Comparison of ENCODE assay signal across 8 cellular contexts in the genomic region with DNA sequence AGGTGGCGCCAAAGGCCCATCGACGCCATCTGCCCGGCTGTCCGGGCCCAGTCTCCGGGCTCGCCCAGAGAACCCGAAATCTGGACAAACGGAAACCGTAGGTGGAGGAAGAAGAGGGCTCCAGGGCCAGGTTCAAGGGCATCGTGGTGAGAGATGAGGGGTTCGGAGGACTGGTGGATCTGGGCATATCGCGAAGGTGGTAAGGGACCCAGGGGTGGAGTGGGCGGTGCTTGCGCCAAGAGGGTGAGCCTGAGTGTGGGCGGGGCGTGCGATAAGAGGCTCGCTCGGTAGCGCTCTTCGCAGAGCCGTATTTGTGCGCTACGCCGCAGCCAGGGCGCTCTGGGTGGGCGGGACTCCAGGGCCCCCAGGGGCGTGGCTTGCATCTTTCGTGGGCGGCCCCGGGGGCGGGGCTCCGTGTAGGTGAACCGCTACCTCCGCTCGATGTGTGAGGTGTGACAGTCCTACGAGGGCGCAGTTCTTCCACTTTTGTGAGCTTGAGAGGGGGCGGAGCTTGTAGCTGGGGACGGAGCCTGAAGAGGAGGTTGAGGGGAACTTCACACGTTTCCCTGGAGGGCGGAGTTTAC. TPM values are rescaled to one million over a fixed set of nuclear protein-coding genes. Genes with fewer than 3 reads are reported as not detected.
DNase-seq lines count a peak whose midpoint lies in the region; ATAC-seq, FAIRE-seq and TF ChIP-seq lines count a peak whose summit lies in the region.

No MANE protein-coding gene starts in this region.

- H2AFZ ChIP-seq in HCT116 (ENCODE audit: low read depth, low read length, poor library complexity, severe bottlenecking) = peak overlapping the region; percentile 74
- peak overlapping the region; percentile 43 for H2AFZ ChIP-seq in MM.1S (ENCODE audit: low read length)

- CTCF ChIA-PET in HCT116 (lab: Charles Lee) = interaction anchor here (0.7 to 3.4 kb wide), 25 partner anchors 10 to 742 kb away, joined by 3 to 121 read pairs (median 9); partner anchors contain the start of genes BRMS1, RAB1B, RBM4B and RIN1

- peak; percentile 100 for TF ChIP-seq RAD21 in HCT116 (IDR thresholded peaks at IDR 0.05; ENCODE audit: low read depth)

- TF ChIP-seq CTCF in HCT116 (IDR thresholded peaks at IDR 0.05 in 2 of 3, conservative IDR thresholded peaks at IDR 0.05 in 1 of 3; ENCODE audit: borderline replicate concordance in 1 of 3, insufficient read depth in 1 of 3, low read depth in 2 of 3, low read length in 2 of 3) = peak; percentile 77 to 97 (median 94); a peak in 5 of 6 replicates
- TF ChIP-seq CTCF in MM.1S (IDR thresholded peaks at IDR 0.05; ENCODE audit: low read length) = peak; percentile 69
- peak; percentile 67 for TF ChIP-seq CTCF in neutrophil (IDR thresholded peaks at IDR 0.05)

- H3K9me2 ChIP-seq in HCT116 (ENCODE audit: insufficient read depth) (no peaks in the 10 kb centered on the region), MM.1S (replicated peaks; ENCODE audit: insufficient read depth, low read length) (no peaks in the 10 kb centered on the region)

- BruUV-seq in HCT116 (replicated peaks; lab: Mats Ljungman, UMichigan) = no TSS peak

- intact Hi-C loops in HCT116 (cut with micrococcal nuclease) = loop anchor here (1.0 to 5.0 kb wide), 6 partner anchors 16 to 118 kb away; partner anchors contain the start of genes RIN1, SLC29A2 and YIF1A

- H3K4me1 ChIP-seq in HCT116 (ENCODE audit: control insufficient read depth in 1 of 2, insufficient read depth in 2 of 2, low read length in 2 of 2) = peaks cover 16 to 37% of the 10 kb centered on the region in 2 experiments
- H3K4me1 ChIP-seq in MM.1S (ENCODE audit: low read length) = no peaks in the 10 kb centered on the region
- H3K4me1 ChIP-seq in neutrophil (ENCODE audit: control insufficient read depth in 1 of 2, insufficient read depth in 1 of 2, low read depth in 1 of 2, low read length in 1 of 2) = peaks cover 16 to 22% of the 10 kb centered on the region in 2 experiments
- peaks cover 3 to 51% (median 47%) of the 10 kb centered on the region in 5 donors for H3K4me1 ChIP-seq in subcutaneous abdominal adipose tissue (ENCODE audit: control insufficient read depth in 5 of 5, insufficient read depth in 5 of 5, low read length in 5 of 5)

- peak overlapping the region; percentile 41 to 57 for H3K4me3 ChIP-seq in HCT116 (replicated peaks in 1 of 2; ENCODE audit: low read depth in 1 of 2, low read length in 2 of 2)
- H3K4me3 ChIP-seq in MM.1S (ENCODE audit: low read length) = peak overlapping the region; percentile 54
- peak overlapping the region; percentile 76 to 83 for H3K4me3 ChIP-seq in neutrophil (ENCODE audit: low read depth in 1 of 2, low read length in 1 of 2)
- H3K4me3 ChIP-seq in subcutaneous abdominal adipose tissue (ENCODE audit: low read depth in 1 of 5, low read length in 5 of 5) = peak overlapping the region; percentile 72 to 86 (median 75)

- H3K27ac ChIP-seq in HCT116 (ENCODE audit: low read depth, low read length) = peak overlapping the region; percentile 72
- H3K27ac ChIP-seq in MM.1S (ENCODE audit: low read length) = peak overlapping the region; percentile 25; the same call in 1 of the 2 replicates
- peak overlapping the region; percentile 74 for H3K27ac ChIP-seq in neutrophil
- peak overlapping the region; percentile 72 for H3K27ac ChIP-seq in subcutaneous abdominal adipose tissue (ENCODE audit: low read depth, low read length)

- RAD21 ChIA-PET in HCT116 (lab: Charles Lee; ENCODE audit: low non-redundant PET in 1 of 2, low total read pairs in 2 of 2, uncharacterized antibody in 2 of 2, unreplicated experiment in 2 of 2) = interaction anchor here (0.8 to 2.9 kb wide), 7 partner anchors 15 to 154 kb away, joined by 3 to 17 read pairs (median 6); partner anchors contain the start of genes RIN1 (in 2 of the 2) and PELI3 (in 1 of the 2)

- H3K79me2 ChIP-seq in HCT116 (ENCODE audit: insufficient read depth, low read length) (no peaks in the 10 kb centered on the region), MM.1S (ENCODE audit: low read length) (no peaks in the 10 kb centered on the region)

- peak; percentile 84 for ATAC-seq in HCT116

- H3K9ac ChIP-seq in HCT116 (ENCODE audit: low read length) (peak overlapping the region; percentile 71), MM.1S (ENCODE audit: low read length) (no peak overlapping the region; the same call in 1 of the 2 replicates), subcutaneous abdominal adipose tissue (ENCODE audit: low read length in 5 of 5) (peak overlapping the region in 4 of 5 donors; percentile 58 to 79 (median 62))

- POLR2A ChIA-PET in HCT116 (lab: Charles Lee) = interaction anchor here (0.6 to 3.0 kb wide), 18 partner anchors 10 to 366 kb away, joined by 3 to 18 read pairs (median 4); partner anchors contain the start of genes BRMS1, MRPL11, RBM4 and RBM4B

- no peaks in the 10 kb centered on the region for H3K9me3 ChIP-seq in HCT116 (ENCODE audit: control insufficient read depth in 1 of 2, insufficient read depth in 1 of 2, low read depth in 1 of 2, low read length in 2 of 2)
- H3K9me3 ChIP-seq in MM.1S (replicated peaks; ENCODE audit: insufficient read depth, low read length) = no peaks in the 10 kb centered on the region
- H3K9me3 ChIP-seq in neutrophil = no peaks in the 10 kb centered on the region
- H3K9me3 ChIP-seq in subcutaneous abdominal adipose tissue (ENCODE audit: control insufficient read depth in 5 of 5, low read length in 5 of 5) = no peaks in the 10 kb centered on the region

- H4K20me1 ChIP-seq in HCT116 (ENCODE audit: insufficient read depth) (no peaks in the 10 kb centered on the region), MM.1S (ENCODE audit: insufficient read depth, low read length) (no peaks in the 10 kb centered on the region)

- H3K36me3 ChIP-seq in HCT116 (ENCODE audit: control insufficient read depth in 1 of 2, insufficient read depth in 2 of 2, low read length in 2 of 2) (no peaks in the 10 kb centered on the region), MM.1S (replicated peaks; ENCODE audit: insufficient read depth, low read length) (no peaks in the 10 kb centered on the region), neutrophil (no peaks in the 10 kb centered on the region), subcutaneous abdominal adipose tissue (ENCODE audit: control insufficient read depth in 5 of 5, insufficient read depth in 5 of 5, low read length in 5 of 5) (no peaks in the 10 kb centered on the region)

- peak; percentile 96 for FAIRE-seq in G401.6 (lab: Jason Lieb, UNC)
- no peak for FAIRE-seq in frontal cortex (lab: Jason Lieb, UNC)

- peak overlapping the region; percentile 99 for H3K4me2 ChIP-seq in HCT116 (ENCODE audit: low read length)
- peak overlapping the region; percentile 61 for H3K4me2 ChIP-seq in MM.1S (ENCODE audit: low read depth, low read length)

- TF ChIP-seq POLR2A in HCT116 (IDR thresholded peaks at IDR 0.05; ENCODE audit: borderline replicate concordance, extremely low read depth, insufficient read depth, insufficient read length) = peak; percentile 32

- DNase-seq in HCT116 (ENCODE audit: low read depth, low spot score) (peak; percentile 95), MM.1S (peak; percentile 73), SIG-M5 (lab: John Stamatoyannopoulos, UW) (peak; percentile 61), frontal cortex (ENCODE audit: low spot score in 2 of 2) (peak; percentile 79 to 81)
- DNase-seq in activated gamma-delta T cell treated with anti-CD3 and anti-CD28 coated beads, Interleukin-2, amount 50 U/mL, for 16 hours (ENCODE audit: low read depth) = peak; percentile 96

- H3F3A ChIP-seq in MM.1S (ENCODE audit: insufficient read depth, low read length) = no peaks in the 10 kb centered on the region

- H3K27me3 ChIP-seq in HCT116 (ENCODE audit: insufficient read depth, low read length) (no peaks in the 10 kb centered on the region), MM.1S (replicated peaks; ENCODE audit: insufficient read depth, low read length) (peaks cover 73% of the 10 kb centered on the region), neutrophil (peaks cover 82% of the 10 kb centered on the region), subcutaneous abdominal adipose tissue (ENCODE audit: control insufficient read depth in 5 of 5, insufficient read depth in 4 of 5, low read length in 5 of 5) (no peaks in the 10 kb centered on the region)

TF ChIP-seq in HCT116, 20 proteins besides CTCF, POLR2A, EP300 and RAD21:
- TF ChIP-seq ELF1 (IDR thresholded peaks at IDR 0.05; ENCODE audit: borderline replicate concordance, low read depth) (no peak), FOSL1 (IDR thresholded peaks at IDR 0.05; ENCODE audit: low read depth) (no peak), EGR1 (IDR thresholded peaks at IDR 0.05; ENCODE audit: low read depth) (peak; percentile 90), CBX3 (IDR thresholded peaks at IDR 0.05; ENCODE audit: low read depth) (no peak), POLR2AphosphoS5 (IDR thresholded peaks at IDR 0.05; ENCODE audit: low read depth, low read length) (peak; percentile 48; the same call in 1 of the 2 replicates), ZNF274 (IDR thresholded peaks at IDR 0.05; ENCODE audit: low read depth, low read length) (no peak), ZFX (IDR thresholded peaks at IDR 0.05) (peak; percentile 57; the same call in 1 of the 2 replicates)

RNA-seq across cellular contexts. Expression of gene CD248, which starts 4.8 kb away (rescaled TPM):
- total RNA-seq in HCT116 (2021; ENCODE audit: unreplicated experiment) (0.32 TPM), frontal cortex (1.2 TPM)
- polyA plus RNA-seq in HCT116 (2012) = not detected in 2 replicates

RNA-seq across cellular contexts. Expression of gene TMEM151A, which starts 20.4 kb away (rescaled TPM):
- total RNA-seq in HCT116 (2021; ENCODE audit: unreplicated experiment) (5.9 TPM), frontal cortex (9.0 TPM)
- polyA plus RNA-seq in HCT116 (2012) = 5.0 and 5.4 TPM in 2 replicates

RNA-seq across cellular contexts. Expression of gene YIF1A, which starts 23.1 kb away (rescaled TPM):
- total RNA-seq in HCT116 (2021; ENCODE audit: unreplicated experiment) (54.7 TPM), frontal cortex (28.9 TPM)
- 82.8 and 97.7 TPM in 2 replicates for polyA plus RNA-seq in HCT116 (2012)

RNA-seq across cellular contexts. Expression of gene RIN1, which starts 24.2 kb away (rescaled TPM):
- total RNA-seq in HCT116 (2021; ENCODE audit: unreplicated experiment) (38.7 TPM), frontal cortex (0.82 TPM)
- 39.8 and 41.0 TPM in 2 replicates for polyA plus RNA-seq in HCT116 (2012)

RNA-seq across cellular contexts. Expression of gene BRMS1, which starts 32.8 kb away (rescaled TPM):
- 42.1 TPM for total RNA-seq in HCT116 (2021; ENCODE audit: unreplicated experiment)
- 32.8 and 37.7 TPM in 2 replicates for polyA plus RNA-seq in HCT116 (2012)
- total RNA-seq in frontal cortex = 19.2 TPM

Comparison
In these comparisons a context has a peak if more than half of its experiments do, and no peak if none do; other contexts are left out.
1. Peak in every context shown above with its lines: DNase-seq, ATAC-seq, H3K4me3 ChIP-seq and H3K27ac ChIP-seq.